18 cellular contexts compared by ENCODE assay signal in genomic region chr4:142449771-142450373, GRCh38.
"Had no signal": no experiment of that assay in that cellular context is flagged by ENCODE, and none has a peak within 500 bp of the region (broad histone marks: within the 10 kb centered on the region; RNA-seq: fewer than 3 reads in every experiment).

No MANE protein-coding gene starts in this region.

- H3K9me3 Mint-ChIP-seq: mesothelial cell of epicardium; naive thymus-derived CD8-positive, alpha-beta T cell; neural progenitor cell; T-helper 1 cell treated with Interleukin-12 subunit alpha and Interleukin-12 subunit beta and Interleukin-4 antibody, amounts not matched to agents 30 μg/mL and 1 μg/mL, for 36 hours; type B pancreatic cell; WTC11 had no signal

- H3K4me3 Mint-ChIP-seq: activated naive CD8-positive, alpha-beta T cell; mesothelial cell of epicardium; naive thymus-derived CD8-positive, alpha-beta T cell; neural progenitor cell; T-helper 1 cell treated with Interleukin-12 subunit alpha and Interleukin-12 subunit beta and Interleukin-4 antibody, amounts not matched to agents 30 μg/mL and 1 μg/mL, for 36 hours; type B pancreatic cell; WTC11 had no signal

- H3K9me3 ChIP-seq: adrenal gland, vagina had no signal

- H3K36me3 ChIP-seq: adrenal gland, neural progenitor cell, vagina had no signal

- H3K27me3 Mint-ChIP-seq: activated naive CD8-positive, alpha-beta T cell; naive thymus-derived CD8-positive, alpha-beta T cell; progenitor cell of endocrine pancreas; type B pancreatic cell had no signal

- H3K4me1 ChIP-seq: adrenal gland, vagina had no signal

- H3K4me3 ChIP-seq: adrenal gland, neural progenitor cell, vagina had no signal

- H3K27ac Mint-ChIP-seq: activated naive CD8-positive, alpha-beta T cell; activated T-helper 2 cell treated with anti-CD3 and anti-CD28 coated beads, Interferon-gamma antibody, Interleukin-2, Interleukin-4, amounts not matched to agents 10 μg/mL and 5 μg/mL and 100 μg/mL, durations not matched to agents 14 hours and 24 hours and 36 hours; mesothelial cell of epicardium; neural progenitor cell; progenitor cell of endocrine pancreas; T-helper 1 cell treated with Interleukin-12 subunit alpha and Interleukin-12 subunit beta and Interleukin-4 antibody, amounts not matched to agents 30 μg/mL and 1 μg/mL, for 36 hours; type B pancreatic cell; WTC11 had no signal

- DNase-seq: activated naive CD4-positive, alpha-beta T cell; activated T-cell treated with anti-CD3 and anti-CD28 coated beads, Interleukin-2, amount 50 U/mL, for 1 hour; adrenal gland; cortex of kidney; naive thymus-derived CD8-positive, alpha-beta T cell; stimulated activated CD4-positive, alpha-beta T cell treated with anti-CD3 and anti-CD28 coated beads, Interleukin-12 subunit alpha, Interleukin-12 subunit beta, amount 100 ng/mL, for 4 hours; stimulated activated CD4-positive, alpha-beta T cell treated with anti-CD3 and anti-CD28 coated beads, Interleukin-4, amount 100 ng/mL, for 4 hours; T1000 had no signal

- H3K36me3 Mint-ChIP-seq: activated naive CD8-positive, alpha-beta T cell; mesothelial cell of epicardium; naive thymus-derived CD8-positive, alpha-beta T cell; neural progenitor cell; type B pancreatic cell; WTC11 had no signal

- ATAC-seq: naive thymus-derived CD8-positive, alpha-beta T cell; WTC11 had no signal

- H3K27ac ChIP-seq: adrenal gland, epithelial cell of prostate, neural progenitor cell, vagina had no signal

- H3K27me3 ChIP-seq: adrenal gland, neural progenitor cell, vagina had no signal
